Comparison of ENCODE assay signal across 19 cellular contexts in genomic region chr3:115486880-115487279, GRCh38.
A peak's percentile ranks its signal among the peaks of the same experiment; 100 is the strongest.
DNase-seq lines count a peak whose midpoint lies in the region; ATAC-seq and TF ChIP-seq lines count a peak whose summit lies in the region.
"Had no signal": no experiment of that assay in that cellular context is flagged by ENCODE, and none has a peak within 500 bp of the region (broad histone marks: within the 10 kb centered on the region; RNA-seq: fewer than 3 reads in every experiment).

No MANE protein-coding gene starts in this region.

- RAD21 ChIA-PET in HCT116 (lab: Charles Lee; ENCODE audit: low non-redundant PET in 1 of 2, low total read pairs in 2 of 2, uncharacterized antibody in 2 of 2, unreplicated experiment in 2 of 2): no interaction called here

- no peaks in the 10 kb centered on the region for H4K20me1 ChIP-seq in SK-N-SH (ENCODE audit: insufficient read depth)
- no peaks in the 10 kb centered on the region for H4K20me1 ChIP-seq in HCT116 (ENCODE audit: insufficient read depth)
- H4K20me1 ChIP-seq: BLaER1 treated with 17β-estradiol and CSF1 and Interleukin-3, amounts not matched to agents 10 nM and 100 nM had no signal

- TF ChIP-seq RAD21 in SK-N-SH (IDR thresholded peaks at IDR 0.05; ENCODE audit: low read length): no peak
- no peak for TF ChIP-seq RAD21 in HCT116 (IDR thresholded peaks at IDR 0.05; ENCODE audit: low read depth)
- no peak for TF ChIP-seq RAD21 in Ishikawa (IDR thresholded peaks at IDR 0.05; ENCODE audit: low read depth)

- H3K9ac ChIP-seq in SK-N-SH: no peak overlapping the region
- H3K9ac ChIP-seq in HCT116 (ENCODE audit: low read length): no peak overlapping the region
- H3K9ac ChIP-seq: BLaER1 treated with 17β-estradiol and CSF1 and Interleukin-3, amounts not matched to agents 10 nM and 100 nM had no signal

- 63% methylated on average over 2 of the region's 2 CpGs for WGBS in SK-N-SH (ENCODE audit: low lambda C conversion rate)

- H3F3A ChIP-seq in SK-N-SH (replicated peaks; ENCODE audit: insufficient read depth): no peaks in the 10 kb centered on the region

- no TSS peak for BruUV-seq in HCT116 (replicated peaks; lab: Mats Ljungman, UMichigan)

- CTCF ChIA-PET in SK-N-SH (lab: Yijun Ruan, JAX): interaction anchor here (0.9 kb wide), 1 partner anchor 298 kb away, joined by 3 read pairs; no protein-coding TSS in a partner anchor
- CTCF ChIA-PET in HCT116 (lab: Charles Lee): no interaction called here

- DNase-seq in SK-N-SH: no peak
- no peak for DNase-seq in HCT116 (ENCODE audit: low read depth, low spot score)
- peak; percentile 6 for DNase-seq in myocyte (ENCODE audit: low read depth)
- no peak for DNase-seq in AG20443 (ENCODE audit: low spot score)
- DNase-seq: ACHN; AML-193; Caco-2; Calu3; CD4-positive, alpha-beta T cell; CD8-positive, alpha-beta T cell; DMS79 treated with DMSO at 0.1 percent for 48 hours; GF-D8 had no signal

- H3K27ac ChIP-seq in SK-N-SH (ENCODE audit: low read depth in 2 of 2, low read length in 1 of 2): no peak overlapping the region
- H3K27ac ChIP-seq in HCT116 (ENCODE audit: low read depth, low read length): no peak overlapping the region
- H3K27ac ChIP-seq: 22Rv1; BLaER1 treated with 17β-estradiol and CSF1 and Interleukin-3, amounts not matched to agents 10 nM and 100 nM; C4-2B had no signal

- no peak overlapping the region for H3K4me3 ChIP-seq in SK-N-SH (ENCODE audit: low read depth in 2 of 2, low read length in 1 of 2)
- no peak overlapping the region for H3K4me3 ChIP-seq in HCT116 (replicated peaks in 1 of 2; ENCODE audit: low read depth in 1 of 2, low read length in 2 of 2)
- H3K4me3 ChIP-seq: BLaER1 treated with 17β-estradiol and CSF1 and Interleukin-3, amounts not matched to agents 10 nM and 100 nM had no signal

- POLR2A ChIA-PET in SK-N-SH (lab: Yijun Ruan, JAX): no interaction called here
- POLR2A ChIA-PET in HCT116 (lab: Charles Lee): no interaction called here

- intact Hi-C loops in HCT116 (cut with micrococcal nuclease): no loop called here

- no peak for TF ChIP-seq EP300 in SK-N-SH (IDR thresholded peaks at IDR 0.05; ENCODE audit: borderline replicate concordance in 1 of 2, low read depth in 1 of 2, low read length in 1 of 2)
- no peak for TF ChIP-seq EP300 in Ishikawa (IDR thresholded peaks at IDR 0.05; ENCODE audit: borderline replicate concordance)

- no peak overlapping the region for H2AFZ ChIP-seq in SK-N-SH (ENCODE audit: low read depth)
- H2AFZ ChIP-seq in HCT116 (ENCODE audit: low read depth, low read length, poor library complexity, severe bottlenecking): no peak overlapping the region

- TF ChIP-seq POLR2A in HCT116 (IDR thresholded peaks at IDR 0.05; ENCODE audit: borderline replicate concordance, extremely low read depth, insufficient read depth, insufficient read length): no peak

- H3K36me3 ChIP-seq in SK-N-SH (replicated peaks in 1 of 2; ENCODE audit: control insufficient read depth in 1 of 2, insufficient read depth in 2 of 2, low read length in 1 of 2): no peaks in the 10 kb centered on the region
- H3K36me3 ChIP-seq in HCT116 (ENCODE audit: control insufficient read depth in 1 of 2, insufficient read depth in 2 of 2, low read length in 2 of 2): no peaks in the 10 kb centered on the region
- H3K36me3 ChIP-seq: BLaER1 treated with 17β-estradiol and CSF1 and Interleukin-3, amounts not matched to agents 10 nM and 100 nM had no signal

- no peak overlapping the region for H3K4me2 ChIP-seq in SK-N-SH
- no peak overlapping the region for H3K4me2 ChIP-seq in HCT116 (ENCODE audit: low read length)
- H3K4me2 ChIP-seq: BLaER1 treated with 17β-estradiol and CSF1 and Interleukin-3, amounts not matched to agents 10 nM and 100 nM had no signal

- no peaks in the 10 kb centered on the region for H3K4me1 ChIP-seq in SK-N-SH (ENCODE audit: control insufficient read depth in 1 of 2, insufficient read depth in 2 of 2, low read depth in 1 of 2, low read length in 1 of 2)
- H3K4me1 ChIP-seq in HCT116 (ENCODE audit: control insufficient read depth in 1 of 2, insufficient read depth in 2 of 2, low read length in 2 of 2): no peaks in the 10 kb centered on the region
- H3K4me1 ChIP-seq: Caco-2 had no signal

- H3K9me2 ChIP-seq in SK-N-SH (no peaks in the 10 kb centered on the region), HCT116 (ENCODE audit: insufficient read depth) (no peaks in the 10 kb centered on the region)

- H3K27me3 ChIP-seq in SK-N-SH (ENCODE audit: insufficient read depth): no peaks in the 10 kb centered on the region
- 0 out of 2 replicates have a peak, but pooled peaks cover 4% of the 10 kb centered on the region for H3K27me3 ChIP-seq in HCT116 (ENCODE audit: insufficient read depth, low read length)
- H3K27me3 ChIP-seq: BLaER1 treated with 17β-estradiol and CSF1 and Interleukin-3, amounts not matched to agents 10 nM and 100 nM had no signal

- no peak for ATAC-seq in SK-N-SH treated with all-trans-retinoic acid at 6 μM for 48 hours
- no peak for ATAC-seq in HCT116
- no peak for ATAC-seq in GM21528 (IDR thresholded peaks at IDR 0.05; ENCODE audit: low FRiP score, unreplicated experiment)
- no peak for ATAC-seq in HG03469 (IDR thresholded peaks at IDR 0.05; ENCODE audit: unreplicated experiment)
- ATAC-seq: CD8-positive, alpha-beta T cell had no signal

- TF ChIP-seq CTCF in SK-N-SH (IDR thresholded peaks at IDR 0.05): no peak
- TF ChIP-seq CTCF in HCT116 (IDR thresholded peaks at IDR 0.05 in 2 of 3, conservative IDR thresholded peaks at IDR 0.05 in 1 of 3; ENCODE audit: borderline replicate concordance in 1 of 3, insufficient read depth in 1 of 3, low read depth in 2 of 3, low read length in 2 of 3): no peak

- H3K79me2 ChIP-seq in SK-N-SH (ENCODE audit: insufficient read depth): no peaks in the 10 kb centered on the region
- no peaks in the 10 kb centered on the region for H3K79me2 ChIP-seq in HCT116 (ENCODE audit: insufficient read depth, low read length)

- H3K9me3 ChIP-seq in SK-N-SH (no peaks in the 10 kb centered on the region), HCT116 (ENCODE audit: control insufficient read depth in 1 of 2, insufficient read depth in 1 of 2, low read depth in 1 of 2, low read length in 2 of 2) (no peaks in the 10 kb centered on the region)
- H3K9me3 ChIP-seq: BLaER1 treated with 17β-estradiol and CSF1 and Interleukin-3, amounts not matched to agents 10 nM and 100 nM; Caco-2 had no signal

TF ChIP-seq in SK-N-SH, 30 proteins besides CTCF, POLR2A, EP300 and RAD21 (continues in another document):
- no peak for TF ChIP-seq FOXM1 (IDR thresholded peaks at IDR 0.05; ENCODE audit: low read depth)
- TF ChIP-seq TAF1 (IDR thresholded peaks at IDR 0.05; ENCODE audit: borderline replicate concordance, low read depth, low read length): no peak
- TF ChIP-seq SMC3 (IDR thresholded peaks at IDR 0.05; ENCODE audit: low read depth, low read length): no peak
- no peak for TF ChIP-seq TEAD4 (IDR thresholded peaks at IDR 0.05; ENCODE audit: borderline replicate concordance, insufficient read depth)
- TF ChIP-seq RCOR1 (IDR thresholded peaks at IDR 0.05; ENCODE audit: low read length): no peak
- no peak for TF ChIP-seq FOXJ3 (CRISPR knock-in tag; IDR thresholded peaks at IDR 0.05)
- no peak for TF ChIP-seq RFX5 (IDR thresholded peaks at IDR 0.05; ENCODE audit: low read length)

TF ChIP-seq in SK-N-SH treated with all-trans-retinoic acid at 6 μM for 48 hours, 23 proteins besides CTCF, POLR2A, EP300 and RAD21 (continues in another document):
- TF ChIP-seq PATZ1 (CRISPR knock-in tag; IDR thresholded peaks at IDR 0.05; ENCODE audit: borderline replicate concordance): no peak

TF ChIP-seq in Ishikawa, 13 proteins besides CTCF, POLR2A, EP300 and RAD21:
- TF ChIP-seq TCF12 (IDR thresholded peaks at IDR 0.05; ENCODE audit: low read depth) (no peak), REST (IDR thresholded peaks at IDR 0.05; ENCODE audit: low read depth) (peak; percentile 71), YY1 (IDR thresholded peaks at IDR 0.05; ENCODE audit: low read depth) (no peak), CREB1 (IDR thresholded peaks at IDR 0.05; ENCODE audit: low read depth) (no peak), ZBTB7A (IDR thresholded peaks at IDR 0.05; ENCODE audit: low read depth) (no peak)
- TF ChIP-seq, protein P1, sequence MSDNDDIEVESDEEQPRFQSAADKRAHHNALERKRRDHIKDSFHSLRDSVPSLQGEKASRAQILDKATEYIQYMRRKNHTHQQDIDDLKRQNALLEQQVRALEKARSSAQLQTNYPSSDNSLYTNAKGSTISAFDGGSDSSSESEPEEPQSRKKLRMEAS (IDR thresholded peaks at IDR 0.05): no peak
- TF ChIP-seq, protein P2, sequence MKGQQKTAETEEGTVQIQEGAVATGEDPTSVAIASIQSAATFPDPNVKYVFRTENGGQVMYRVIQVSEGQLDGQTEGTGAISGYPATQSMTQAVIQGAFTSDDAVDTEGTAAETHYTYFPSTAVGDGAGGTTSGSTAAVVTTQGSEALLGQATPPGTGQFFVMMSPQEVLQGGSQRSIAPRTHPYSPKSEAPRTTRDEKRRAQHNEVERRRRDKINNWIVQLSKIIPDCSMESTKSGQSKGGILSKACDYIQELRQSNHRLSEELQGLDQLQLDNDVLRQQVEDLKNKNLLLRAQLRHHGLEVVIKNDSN (IDR thresholded peaks at IDR 0.05): no peak
TF ChIP-seq in Ishikawa: peak in this region for 1.
